In the genomic region with DNA sequence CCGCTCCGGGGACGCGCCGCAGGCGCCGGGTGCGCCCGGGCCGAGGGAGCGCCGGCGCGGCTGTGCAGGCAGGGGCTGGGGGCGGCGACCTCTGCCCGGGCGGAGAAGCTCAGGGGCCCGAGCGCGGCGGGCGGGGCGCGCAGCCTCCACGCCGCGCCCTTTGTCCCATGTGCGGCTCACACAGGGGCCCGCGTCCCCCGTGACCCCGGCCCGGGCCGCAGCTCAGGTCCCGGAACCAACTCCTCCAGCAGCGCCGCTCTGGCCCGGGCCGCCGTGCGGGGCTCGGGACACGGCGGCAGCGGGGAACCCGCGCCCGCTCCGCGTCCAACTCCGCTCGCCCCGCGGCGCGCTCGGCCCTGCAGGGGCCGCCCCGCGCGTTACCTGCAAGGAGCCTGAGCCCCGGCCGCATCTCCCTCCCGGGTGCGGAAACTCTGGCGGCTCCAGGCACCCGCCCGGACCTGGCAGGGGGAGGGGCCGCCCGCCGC, we compare ENCODE assay signal across 8 cellular contexts. TPM values are rescaled to one million over a fixed set of nuclear protein-coding genes. Genes with fewer than 3 reads are reported as not detected.
A peak's percentile ranks its signal among the peaks of the same experiment; 100 is the strongest.
DNase-seq lines count a peak whose midpoint lies in the region; ATAC-seq, FAIRE-seq and TF ChIP-seq lines count a peak whose summit lies in the region.

A gene with protein sequence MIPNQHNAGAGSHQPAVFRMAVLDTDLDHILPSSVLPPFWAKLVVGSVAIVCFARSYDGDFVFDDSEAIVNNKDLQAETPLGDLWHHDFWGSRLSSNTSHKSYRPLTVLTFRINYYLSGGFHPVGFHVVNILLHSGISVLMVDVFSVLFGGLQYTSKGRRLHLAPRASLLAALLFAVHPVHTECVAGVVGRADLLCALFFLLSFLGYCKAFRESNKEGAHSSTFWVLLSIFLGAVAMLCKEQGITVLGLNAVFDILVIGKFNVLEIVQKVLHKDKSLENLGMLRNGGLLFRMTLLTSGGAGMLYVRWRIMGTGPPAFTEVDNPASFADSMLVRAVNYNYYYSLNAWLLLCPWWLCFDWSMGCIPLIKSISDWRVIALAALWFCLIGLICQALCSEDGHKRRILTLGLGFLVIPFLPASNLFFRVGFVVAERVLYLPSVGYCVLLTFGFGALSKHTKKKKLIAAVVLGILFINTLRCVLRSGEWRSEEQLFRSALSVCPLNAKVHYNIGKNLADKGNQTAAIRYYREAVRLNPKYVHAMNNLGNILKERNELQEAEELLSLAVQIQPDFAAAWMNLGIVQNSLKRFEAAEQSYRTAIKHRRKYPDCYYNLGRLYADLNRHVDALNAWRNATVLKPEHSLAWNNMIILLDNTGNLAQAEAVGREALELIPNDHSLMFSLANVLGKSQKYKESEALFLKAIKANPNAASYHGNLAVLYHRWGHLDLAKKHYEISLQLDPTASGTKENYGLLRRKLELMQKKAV (minus strand): TSS at position 433 of the 485 bp plus-strand sequence. CDS start 4,433 bp downstream, outside the sequence.

- peak within 1 kb of the TSS; percentile 60 for H3K9ac ChIP-seq in HUES48 (ENCODE audit: low read depth, low read length)
- H3K9ac ChIP-seq in iPS-18a (ENCODE audit: low read length): peak within 1 kb of the TSS; percentile 45

- peak within 1 kb of the TSS; percentile 74 for H3K27ac ChIP-seq in HUES48 (ENCODE audit: low read depth, low read length)
- no peak within 1 kb of the TSS for H3K27ac ChIP-seq in iPS-18a (ENCODE audit: low read length)
- peak within 1 kb of the TSS; percentile 87 to 95 for H3K27ac ChIP-seq in small intestine (ENCODE audit: low read depth in 1 of 2, low read length in 1 of 2)

- no peak for FAIRE-seq in small intestine (lab: Jason Lieb, UNC)

- no peaks in the 10 kb centered on the region for H3K9me3 Mint-ChIP-seq in activated naive CD4-positive, alpha-beta T cell treated with anti-CD3 and anti-CD28 coated beads, Interleukin-2, amount 50 U/mL, for 24 hours

- H3K4me1 ChIP-seq in HUES48 (ENCODE audit: control insufficient read depth, insufficient read depth, low read length) (no peaks in the 10 kb centered on the region; the same call in 1 of the 2 replicates), iPS-18a (ENCODE audit: control insufficient read depth, low read depth, low read length) (no peaks in the 10 kb centered on the region), small intestine (ENCODE audit: control insufficient read depth in 2 of 2, insufficient read depth in 1 of 2, low read depth in 1 of 2, low read length in 1 of 2) (peaks cover 0 to 9% of the 10 kb centered on the region in 2 donors)

- no peaks in the 10 kb centered on the region for H3K36me3 Mint-ChIP-seq in activated naive CD4-positive, alpha-beta T cell treated with anti-CD3 and anti-CD28 coated beads, Interleukin-2, amount 50 U/mL, for 24 hours

- WGBS in small intestine, 3 donors: 0 to 1% (median 0%) methylated on average over 12 to 72 of the region's 72 CpGs

- ATAC-seq in GM21515 (IDR thresholded peaks at IDR 0.05; ENCODE audit: unreplicated experiment): peak; percentile 43

- no peaks in the 10 kb centered on the region for H3K9me3 ChIP-seq in HUES48 (ENCODE audit: control insufficient read depth, insufficient read depth, low read length)
- H3K9me3 ChIP-seq in iPS-18a (ENCODE audit: control insufficient read depth, low read depth, low read length): no peaks in the 10 kb centered on the region
- no peaks in the 10 kb centered on the region for H3K9me3 ChIP-seq in small intestine (ENCODE audit: control insufficient read depth, low read depth)

- TF ChIP-seq CTCF in GM06990 (IDR thresholded peaks at IDR 0.05; ENCODE audit: insufficient read depth, low read length, poor library complexity, severe bottlenecking): no peak

- H3K4me3 ChIP-seq in GM06990 (replicated peaks; ENCODE audit: low read depth, low read length): peak within 1 kb of the TSS; percentile 81
- peak within 1 kb of the TSS; percentile 93 for H3K4me3 ChIP-seq in HUES48 (ENCODE audit: low read depth, low read length)
- H3K4me3 ChIP-seq in iPS-18a (ENCODE audit: low read length): peak within 1 kb of the TSS; percentile 75
- H3K4me3 ChIP-seq in small intestine (ENCODE audit: low read depth in 1 of 2, low read length in 2 of 2): peak within 1 kb of the TSS; percentile 69 to 95

- peaks cover 31% of the 10 kb centered on the region for H3K4me1 Mint-ChIP-seq in activated naive CD4-positive, alpha-beta T cell treated with anti-CD3 and anti-CD28 coated beads, Interleukin-2, amount 50 U/mL, for 24 hours

- DNase-seq in GM06990 (ENCODE audit: extremely low read depth, insufficient read length) (no peak), small intestine (peak; percentile 68), iPS-NIHi11 (ENCODE audit: low spot score) (no peak), NCI-H2029 treated with DMSO at 0.1 percent for 48 hours (lab: John Stamatoyannopoulos, UW) (no peak)

- H3K4me3 Mint-ChIP-seq in activated naive CD4-positive, alpha-beta T cell treated with anti-CD3 and anti-CD28 coated beads, Interleukin-2, amount 50 U/mL, for 24 hours: peak within 1 kb of the TSS; percentile 97

- H3K36me3 ChIP-seq in GM06990 (ENCODE audit: control insufficient read depth, insufficient read depth, low read length): no peaks in the 10 kb centered on the region; the same call in 1 of the 2 replicates
- peaks cover 8% of the 10 kb centered on the region; the same call in 1 of the 2 replicates for H3K36me3 ChIP-seq in HUES48 (ENCODE audit: control insufficient read depth, insufficient read depth, low read length)
- peaks cover 9% of the 10 kb centered on the region for H3K36me3 ChIP-seq in iPS-18a (ENCODE audit: control insufficient read depth, low read depth, low read length)
- no peaks in the 10 kb centered on the region for H3K36me3 ChIP-seq in small intestine (ENCODE audit: control insufficient read depth in 2 of 2, insufficient read depth in 2 of 2, low read length in 2 of 2)

- no peaks in the 10 kb centered on the region for H3K27me3 ChIP-seq in GM06990 (replicated peaks; ENCODE audit: control insufficient read depth, insufficient read depth, low read length)
- peaks cover 16% of the 10 kb centered on the region for H3K27me3 ChIP-seq in HUES48 (ENCODE audit: control insufficient read depth, insufficient read depth, low read length)
- peaks cover 12% of the 10 kb centered on the region for H3K27me3 ChIP-seq in iPS-18a (ENCODE audit: control insufficient read depth, insufficient read depth, low read length)
- H3K27me3 ChIP-seq in small intestine (ENCODE audit: control insufficient read depth in 2 of 2, insufficient read depth in 2 of 2, low read length in 2 of 2): no peaks in the 10 kb centered on the region

- peak within 1 kb of the TSS; percentile 97 for H3K27ac Mint-ChIP-seq in activated naive CD4-positive, alpha-beta T cell treated with anti-CD3 and anti-CD28 coated beads, Interleukin-2, amount 50 U/mL, for 24 hours

- no peaks in the 10 kb centered on the region for H3K27me3 Mint-ChIP-seq in activated naive CD4-positive, alpha-beta T cell treated with anti-CD3 and anti-CD28 coated beads, Interleukin-2, amount 50 U/mL, for 24 hours

RNA-seq across cellular contexts. Expression of the gene that starts here (rescaled TPM):
- 10 to 100 TPM in 1 of 3 donors, 1 to 10 TPM in 2; 6.3 to 10.2 (median 7.3) TPM for polyA plus RNA-seq in small intestine
